ENCODE assay signal across 9 cellular contexts in the genomic region with DNA sequence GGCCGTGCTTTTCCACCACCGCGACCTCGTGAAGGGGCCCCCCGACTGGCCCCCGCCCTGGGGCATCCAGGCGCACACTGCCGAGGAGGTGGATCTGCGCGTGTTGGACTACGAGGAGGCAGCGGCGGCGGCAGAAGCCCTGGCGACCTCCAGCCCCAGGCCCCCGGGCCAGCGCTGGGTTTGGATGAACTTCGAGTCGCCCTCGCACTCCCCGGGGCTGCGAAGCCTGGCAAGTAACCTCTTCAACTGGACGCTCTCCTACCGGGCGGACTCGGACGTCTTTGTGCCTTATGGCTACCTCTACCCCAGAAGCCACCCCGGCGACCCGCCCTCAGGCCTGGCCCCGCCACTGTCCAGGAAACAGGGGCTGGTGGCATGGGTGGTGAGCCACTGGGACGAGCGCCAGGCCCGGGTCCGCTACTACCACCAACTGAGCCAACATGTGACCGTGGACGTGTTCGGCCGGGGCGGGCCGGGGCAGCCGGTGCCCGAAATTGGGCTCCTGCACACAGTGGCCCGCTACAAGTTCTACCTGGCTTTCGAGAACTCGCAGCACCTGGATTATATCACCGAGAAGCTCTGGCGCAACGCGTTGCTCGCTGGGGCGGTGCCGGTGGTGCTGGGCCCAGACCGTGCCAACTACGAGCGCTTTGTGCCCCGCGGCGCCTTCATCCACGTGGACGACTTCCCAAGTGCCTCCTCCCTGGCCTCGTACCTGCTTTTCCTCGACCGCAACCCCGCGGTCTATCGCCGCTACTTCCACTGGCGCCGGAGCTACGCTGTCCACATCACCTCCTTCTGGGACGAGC. TPM values are rescaled to one million over a fixed set of nuclear protein-coding genes. Genes with fewer than 3 reads are reported as not detected.
DNase-seq lines count a peak whose midpoint lies in the region; ATAC-seq, FAIRE-seq and TF ChIP-seq lines count a peak whose summit lies in the region.
"Had no signal": no experiment of that assay in that cellular context is flagged by ENCODE, and none has a peak within 500 bp of the region (broad histone marks: within the 10 kb centered on the region; RNA-seq: fewer than 3 reads in every experiment).

No MANE protein-coding gene starts in this region.

- intact Hi-C loops in IMR-90 (cut with micrococcal nuclease), result no loop called here

- H2AK9ac ChIP-seq in IMR-90 (replicated peaks; ENCODE audit: low read depth, low read length, poor library complexity), result peak overlapping the region; percentile 86

- POLR2A ChIA-PET in IMR-90 (lab: Charles Lee; ENCODE audit: unreplicated experiment), result interaction anchor here (0.7 kb wide), 1 partner anchor 33 kb away, joined by 7 read pairs; the partner anchor contains the start of gene C11orf97

- dilution Hi-C loops in IMR-90 (cut with HindIII; ENCODE audit: low sequenced_read_pairs, unreplicated experiment), result no loop called here

- no TSS peak for BruUV-seq in IMR-90 (replicated peaks; lab: Mats Ljungman, UMichigan)

- peak overlapping the region; percentile 61 to 65; a peak in 3 of 4 replicates for H4K8ac ChIP-seq in IMR-90 (ENCODE audit: low read depth in 2 of 2, low read length in 2 of 2)

- H2BK15ac ChIP-seq in IMR-90 (ENCODE audit: low read depth, low read length), result no peak overlapping the region

- H4K91ac ChIP-seq in IMR-90 (ENCODE audit: insufficient read depth, low read depth, low read length), result no peak overlapping the region; the same call in 1 of the 2 replicates

- H2BK120ac ChIP-seq in IMR-90 (ENCODE audit: low read depth, low read length), result no peak overlapping the region

- H3K4me3 ChIP-seq in AG09309 (ENCODE audit: control insufficient read depth, low read depth, low read length) (peak overlapping the region; percentile 48), IMR-90 (ENCODE audit: insufficient read depth, low read depth, low read length) (peak overlapping the region; percentile 69), bronchial epithelial cell (ENCODE audit: low read depth, low read length) (peak overlapping the region; percentile 40), liver (ENCODE audit: low read depth in 1 of 3, low read length in 3 of 3) (peak overlapping the region in 2 of 3 donors; percentile 45 to 57), thoracic aorta (peak overlapping the region; percentile 92)

- peak overlapping the region; percentile 12; the same call in 1 of the 2 replicates for H4K5ac ChIP-seq in IMR-90 (ENCODE audit: low read depth, low read length)

- H2BK20ac ChIP-seq in IMR-90 (ENCODE audit: low read depth, low read length), result no peak overlapping the region

- peaks cover 8% of the 10 kb centered on the region for H3K9me1 ChIP-seq in IMR-90 (ENCODE audit: insufficient read depth, low read length)

- ATAC-seq in IMR-90 (ENCODE audit: low read depth), result no peak; the same call in 1 of the 2 replicates
- no peak for ATAC-seq in thoracic aorta (ENCODE audit: insufficient number of reproducible peaks, low FRiP score, low read depth)
- no peak for ATAC-seq in HG02642 (IDR thresholded peaks at IDR 0.05; ENCODE audit: poor library complexity, unreplicated experiment)

- H3K4me1 ChIP-seq in IMR-90 (ENCODE audit: control insufficient read depth, insufficient read depth, low read length) (peaks cover 6% of the 10 kb centered on the region), liver (ENCODE audit: control insufficient read depth in 4 of 4, insufficient read depth in 4 of 4, low read length in 3 of 4) (peaks cover 3 to 17% (median 12%) of the 10 kb centered on the region in 4 donors), thoracic aorta (ENCODE audit: control insufficient read depth in 1 of 2, low read depth in 2 of 2) (peaks cover 38 to 57% of the 10 kb centered on the region in 2 donors)

- CTCF ChIA-PET in IMR-90 (lab: Yijun Ruan, JAX), result no interaction called here

- H3K18ac ChIP-seq in IMR-90 (ENCODE audit: low read depth, low read length), result no peak overlapping the region

- TF ChIP-seq POLR2A in IMR-90 (IDR thresholded peaks at IDR 0.05; ENCODE audit: low read depth, low read length), result no peak

- no peaks in the 10 kb centered on the region for H3K27me3 ChIP-seq in IMR-90 (ENCODE audit: control insufficient read depth, insufficient read depth, low read length)
- H3K27me3 ChIP-seq in bronchial epithelial cell (ENCODE audit: control insufficient read depth, insufficient read depth, low read length), result no peaks in the 10 kb centered on the region
- H3K27me3 ChIP-seq in liver (ENCODE audit: control insufficient read depth in 4 of 4, insufficient read depth in 4 of 4, low read length in 3 of 4), result no peaks in the 10 kb centered on the region
- no peaks in the 10 kb centered on the region for H3K27me3 ChIP-seq in thoracic aorta (replicated peaks; ENCODE audit: insufficient read depth)

- H3K27ac ChIP-seq in IMR-90 (ENCODE audit: insufficient read depth, low read length) (no peak overlapping the region; the same call in 1 of the 2 replicates), liver (ENCODE audit: low read depth in 1 of 2, low read length in 2 of 2) (peak overlapping the region in 1 of 2 donors; percentile 96), thoracic aorta (peak overlapping the region; percentile 100)

- no peak overlapping the region; the same call in 1 of the 2 replicates for H3K23ac ChIP-seq in IMR-90 (ENCODE audit: low read depth, low read length)

- no peak for DNase-seq in AG09309 (ENCODE audit: low read depth)
- no peak for DNase-seq in IMR-90
- DNase-seq in bronchial epithelial cell (ENCODE audit: low read depth), result peak; percentile 40
- DNase-seq in thoracic aorta (ENCODE audit: low spot score), result no peak
- DNase-seq in NCI-H2029 treated with DMSO at 0.1 percent for 48 hours (lab: John Stamatoyannopoulos, UW), result no peak
- DNase-seq in NK-92 (lab: John Stamatoyannopoulos, UW; ENCODE audit: unreplicated experiment), result no peak

- TF ChIP-seq CTCF in AG09309 (IDR thresholded peaks at IDR 0.05; ENCODE audit: control insufficient read depth, insufficient read depth, low read depth, low read length, missing control alignments) (no peak), IMR-90 (conservative IDR thresholded peaks at IDR 0.05; ENCODE audit: low read depth, low read length) (no peak), bronchial epithelial cell (IDR thresholded peaks at IDR 0.05; ENCODE audit: insufficient read depth, low read length, severe bottlenecking) (no peak), liver (IDR thresholded peaks at IDR 0.05; ENCODE audit: low read depth, low read length, missing input control) (no peak), thoracic aorta (IDR thresholded peaks at IDR 0.05) (no peak)

- no peak for FAIRE-seq in bronchial epithelial cell (lab: Jason Lieb, UNC)
- FAIRE-seq: colon had no signal

- H2AFZ ChIP-seq in IMR-90 (replicated peaks; ENCODE audit: low read length, poor library complexity), result peak overlapping the region; percentile 98

- H3K14ac ChIP-seq in IMR-90 (replicated peaks; ENCODE audit: low read depth, low read length), result no peak overlapping the region

- H3K9ac ChIP-seq in IMR-90 (ENCODE audit: low read depth, low read length) (peak overlapping the region; percentile 31; the same call in 1 of the 2 replicates), liver (ENCODE audit: low read depth in 1 of 2, low read length in 2 of 2) (peak overlapping the region in 1 of 2 donors; percentile 13)

- in situ Hi-C loops in IMR-90 (cut with MboI; ENCODE audit: low sequenced_read_pairs), result no loop called here

- H3K4me2 ChIP-seq in IMR-90 (ENCODE audit: low read depth, low read length), result peak overlapping the region; percentile 50

- H4K20me1 ChIP-seq in IMR-90 (ENCODE audit: insufficient read depth, low read length), result peaks cover 10% of the 10 kb centered on the region; the same call in 1 of the 2 replicates

- H3K56ac ChIP-seq in IMR-90 (ENCODE audit: extremely low read depth, insufficient read depth, low read length), result no peak overlapping the region

- H2BK5ac ChIP-seq in IMR-90 (ENCODE audit: low read depth, low read length, poor library complexity, severe bottlenecking), result no peak overlapping the region

- peak overlapping the region; percentile 32; the same call in 1 of the 2 replicates for H3K4ac ChIP-seq in IMR-90 (ENCODE audit: low read depth, low read length)

- peaks cover 2% of the 10 kb centered on the region; the same call in 1 of the 2 replicates for H3K36me3 ChIP-seq in IMR-90 (ENCODE audit: control insufficient read depth, insufficient read depth, low read length)
- no peaks in the 10 kb centered on the region for H3K36me3 ChIP-seq in bronchial epithelial cell (ENCODE audit: control insufficient read depth, insufficient read depth, low read length)
- no peaks in the 10 kb centered on the region for H3K36me3 ChIP-seq in liver (ENCODE audit: control insufficient read depth in 4 of 4, insufficient read depth in 3 of 4, low read depth in 1 of 4, low read length in 3 of 4)
- no peaks in the 10 kb centered on the region for H3K36me3 ChIP-seq in thoracic aorta

- H2AK5ac ChIP-seq in IMR-90 (ENCODE audit: low read depth, low read length), result peak overlapping the region; percentile 63; the same call in 1 of the 2 replicates

- H3K9me3 ChIP-seq in IMR-90 (ENCODE audit: control insufficient read depth, insufficient read depth, low read length), result no peaks in the 10 kb centered on the region
- no peaks in the 10 kb centered on the region for H3K9me3 ChIP-seq in liver (ENCODE audit: control insufficient read depth in 4 of 4, low read length in 3 of 4)
- H3K9me3 ChIP-seq in thoracic aorta, result no peaks in the 10 kb centered on the region

- WGBS in IMR-90 (ENCODE audit: extremely low coverage in 2 of 2, insufficient read length in 1 of 2), 2 experiments, result 30% methylated on average over 35 of the region's 72 CpGs; no CpG with 5 or more reads in 1 of the 2 experiments
- 36% methylated on average over 72 of the region's 72 CpGs for WGBS in liver

- peaks cover 12 to 36% of the 10 kb centered on the region in 2 experiments for H3K79me1 ChIP-seq in IMR-90 (ENCODE audit: low read depth in 1 of 2, low read length in 2 of 2)

- no peak for TF ChIP-seq RAD21 in IMR-90 (IDR thresholded peaks at IDR 0.05; ENCODE audit: low read length)
- no peak for TF ChIP-seq RAD21 in liver (IDR thresholded peaks at IDR 0.05)

RNA-seq across cellular contexts. Expression of gene FUT4, which starts 1.3 kb away (rescaled TPM):
- total RNA-seq in IMR-90 (2012; rRNA removed) (2.2 and 3.1 TPM in 2 replicates), bronchial epithelial cell (1.0 and 1.8 TPM in 2 replicates), liver (1 to 10 TPM; 1.9 to 4.3 TPM), thoracic aorta (10 to 100 TPM; 14.1 to 23.4 TPM)
- polyA plus RNA-seq in IMR-90 (2012; rRNA removed) (2.4 TPM in 2 replicates), liver (under 1 TPM; 0.47 to 0.95 TPM)
- 1.4 and 2.3 TPM in 2 replicates for polyA plus RNA-seq in IMR-90 (2012; cell fraction: cytosol; rRNA removed)
- polyA plus RNA-seq in IMR-90 (2012; cell fraction: nucleus; rRNA removed; ENCODE audit: low replicate concordance), result 1.7 and 1.9 TPM in 2 replicates

RNA-seq across cellular contexts. Expression of gene PIWIL4, which starts 22.1 kb away (rescaled TPM):
- total RNA-seq in IMR-90 (2012; rRNA removed), result 0.56 and 0.72 TPM in 2 replicates
- polyA plus RNA-seq in IMR-90 (2012; rRNA removed), result 1.1 and 1.3 TPM in 2 replicates
- polyA plus RNA-seq in IMR-90 (2012; cell fraction: cytosol; rRNA removed), result 0.47 and 0.54 TPM in 2 replicates
- 1.4 and 6.3 TPM in 2 replicates for polyA plus RNA-seq in IMR-90 (2012; cell fraction: nucleus; rRNA removed; ENCODE audit: low replicate concordance)
- total RNA-seq in bronchial epithelial cell, result 0.38 and 0.79 TPM in 2 replicates
- 1 to 10 TPM in 1 of 2 donors, under 1 TPM in 1; 0.75 to 1.5 TPM for total RNA-seq in liver
- under 1 TPM; 0.18 to 0.28 TPM for polyA plus RNA-seq in liver
- total RNA-seq in thoracic aorta, result 10 to 100 TPM; 11.5 to 13.5 TPM

RNA-seq across cellular contexts. Expression of gene C11orf97, which starts 32.8 kb away (rescaled TPM):
- not detected in 2 replicates for total RNA-seq in IMR-90 (2012; rRNA removed)
- polyA plus RNA-seq in IMR-90 (2012; rRNA removed), result not detected in 2 replicates
- polyA plus RNA-seq in IMR-90 (2012; cell fraction: cytosol; rRNA removed), result not detected in 2 replicates
- not detected in 2 replicates for polyA plus RNA-seq in IMR-90 (2012; cell fraction: nucleus; rRNA removed; ENCODE audit: low replicate concordance)
- total RNA-seq in bronchial epithelial cell, result not detected in 2 replicates
- not detected for total RNA-seq in liver
- under 1 TPM; 0.36 to 0.94 TPM for polyA plus RNA-seq in liver
- total RNA-seq in thoracic aorta, result not detected

RNA-seq across cellular contexts. Expression of gene ANKRD49, which starts 51.3 kb away (rescaled TPM):
- 10.4 and 15.8 TPM in 2 replicates for total RNA-seq in IMR-90 (2012; rRNA removed)
- 6.5 and 7.2 TPM in 2 replicates for polyA plus RNA-seq in IMR-90 (2012; rRNA removed)
- 1.1 TPM in 2 replicates for polyA plus RNA-seq in IMR-90 (2012; cell fraction: cytosol; rRNA removed)
- polyA plus RNA-seq in IMR-90 (2012; cell fraction: nucleus; rRNA removed; ENCODE audit: low replicate concordance), result 2.7 and 20.9 TPM in 2 replicates
- total RNA-seq in bronchial epithelial cell, result 17.1 and 20.5 TPM in 2 replicates
- 10 to 100 TPM in 1 of 2 donors, 1 to 10 TPM in 1; 8.8 to 10.9 TPM for total RNA-seq in liver
- 10 to 100 TPM in 1 of 2 donors, 1 to 10 TPM in 1; 5.4 to 12.3 TPM for polyA plus RNA-seq in liver
- total RNA-seq in thoracic aorta, result 10 to 100 TPM; 18.8 to 20.8 TPM

RNA-seq across cellular contexts. Expression of gene MRE11, which starts 51.4 kb away (rescaled TPM):
- total RNA-seq in IMR-90 (2012; rRNA removed) (15.6 and 22.2 TPM in 2 replicates), bronchial epithelial cell (4.9 and 9.7 TPM in 2 replicates), liver (10 to 100 TPM in 1 of 2 donors, 1 to 10 TPM in 1; 8.4 to 18.3 TPM), thoracic aorta (10 to 100 TPM in 1 of 2 donors, 1 to 10 TPM in 1; 7.9 to 12.6 TPM)
- polyA plus RNA-seq in IMR-90 (2012; rRNA removed) (7.6 and 9.0 TPM in 2 replicates), liver (1 to 10 TPM; 1.5 to 2.9 TPM)
- 0.40 and 0.92 TPM in 2 replicates for polyA plus RNA-seq in IMR-90 (2012; cell fraction: cytosol; rRNA removed)
- 2.5 and 23.8 TPM in 2 replicates for polyA plus RNA-seq in IMR-90 (2012; cell fraction: nucleus; rRNA removed; ENCODE audit: low replicate concordance)

Comparison
In these comparisons a context has a peak if more than half of its experiments do, and no peak if none do; other contexts are left out.
1. H3K4me3 ChIP-seq: peak in every context shown above with its lines; median percentile 92 in thoracic aorta; 69 in IMR-90; 51 in liver; 48 in AG09309; 40 in bronchial epithelial cell.